ENCODE assay signal across 3 cellular contexts in genomic region chrX:44829836-44830235, GRCh38.
A peak's percentile ranks its signal among the peaks of the same experiment; 100 is the strongest.
TF ChIP-seq lines count a peak whose summit lies in the region.

No MANE protein-coding gene starts in this region.

TF ChIP-seq in K562, 482 proteins besides CTCF, POLR2A, EP300 and RAD21:
- TF ChIP-seq NR2F6 (CRISPR knock-in tag; IDR thresholded peaks at IDR 0.05) (no peak), MEIS2 (IDR thresholded peaks at IDR 0.05; ENCODE audit: partially characterized antibody) (peak; percentile 66), CHD4 (IDR thresholded peaks at IDR 0.05; ENCODE audit: insufficient read depth, insufficient replicate concordance, low read depth, low read length, poor library complexity, severe bottlenecking) (no peak), PBX2 (CRISPR knock-in tag; IDR thresholded peaks at IDR 0.05; ENCODE audit: low read depth) (no peak), PBX2 (tag; conservative IDR thresholded peaks at IDR 0.05; ENCODE audit: low read depth) (peak; percentile 62)

TF ChIP-seq in HepG2, 621 proteins besides CTCF, POLR2A, EP300 and RAD21 (continues in another document):
- TF ChIP-seq, protein P1, sequence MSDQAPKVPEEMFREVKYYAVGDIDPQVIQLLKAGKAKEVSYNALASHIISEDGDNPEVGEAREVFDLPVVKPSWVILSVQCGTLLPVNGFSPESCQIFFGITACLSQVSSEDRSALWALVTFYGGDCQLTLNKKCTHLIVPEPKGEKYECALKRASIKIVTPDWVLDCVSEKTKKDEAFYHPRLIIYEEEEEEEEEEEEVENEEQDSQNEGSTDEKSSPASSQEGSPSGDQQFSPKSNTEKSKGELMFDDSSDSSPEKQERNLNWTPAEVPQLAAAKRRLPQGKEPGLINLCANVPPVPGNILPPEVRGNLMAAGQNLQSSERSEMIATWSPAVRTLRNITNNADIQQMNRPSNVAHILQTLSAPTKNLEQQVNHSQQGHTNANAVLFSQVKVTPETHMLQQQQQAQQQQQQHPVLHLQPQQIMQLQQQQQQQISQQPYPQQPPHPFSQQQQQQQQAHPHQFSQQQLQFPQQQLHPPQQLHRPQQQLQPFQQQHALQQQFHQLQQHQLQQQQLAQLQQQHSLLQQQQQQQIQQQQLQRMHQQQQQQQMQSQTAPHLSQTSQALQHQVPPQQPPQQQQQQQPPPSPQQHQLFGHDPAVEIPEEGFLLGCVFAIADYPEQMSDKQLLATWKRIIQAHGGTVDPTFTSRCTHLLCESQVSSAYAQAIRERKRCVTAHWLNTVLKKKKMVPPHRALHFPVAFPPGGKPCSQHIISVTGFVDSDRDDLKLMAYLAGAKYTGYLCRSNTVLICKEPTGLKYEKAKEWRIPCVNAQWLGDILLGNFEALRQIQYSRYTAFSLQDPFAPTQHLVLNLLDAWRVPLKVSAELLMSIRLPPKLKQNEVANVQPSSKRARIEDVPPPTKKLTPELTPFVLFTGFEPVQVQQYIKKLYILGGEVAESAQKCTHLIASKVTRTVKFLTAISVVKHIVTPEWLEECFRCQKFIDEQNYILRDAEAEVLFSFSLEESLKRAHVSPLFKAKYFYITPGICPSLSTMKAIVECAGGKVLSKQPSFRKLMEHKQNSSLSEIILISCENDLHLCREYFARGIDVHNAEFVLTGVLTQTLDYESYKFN (CRISPR knock-in tag; conservative IDR thresholded peaks at IDR 0.05): 0 out of 2 replicates have a peak, but pooled peaks have one; percentile 29
- TF ChIP-seq, protein P2, sequence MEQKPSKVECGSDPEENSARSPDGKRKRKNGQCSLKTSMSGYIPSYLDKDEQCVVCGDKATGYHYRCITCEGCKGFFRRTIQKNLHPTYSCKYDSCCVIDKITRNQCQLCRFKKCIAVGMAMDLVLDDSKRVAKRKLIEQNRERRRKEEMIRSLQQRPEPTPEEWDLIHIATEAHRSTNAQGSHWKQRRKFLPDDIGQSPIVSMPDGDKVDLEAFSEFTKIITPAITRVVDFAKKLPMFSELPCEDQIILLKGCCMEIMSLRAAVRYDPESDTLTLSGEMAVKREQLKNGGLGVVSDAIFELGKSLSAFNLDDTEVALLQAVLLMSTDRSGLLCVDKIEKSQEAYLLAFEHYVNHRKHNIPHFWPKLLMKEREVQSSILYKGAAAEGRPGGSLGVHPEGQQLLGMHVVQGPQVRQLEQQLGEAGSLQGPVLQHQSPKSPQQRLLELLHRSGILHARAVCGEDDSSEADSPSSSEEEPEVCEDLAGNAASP (CRISPR knock-in tag; IDR thresholded peaks at IDR 0.05; ENCODE audit: borderline replicate concordance): peak; percentile 82; the same call in 1 of the 2 replicates
- TF ChIP-seq ARID5B (CRISPR knock-in tag; IDR thresholded peaks at IDR 0.05): 0 out of 2 replicates have a peak, but pooled peaks have one; percentile 10
- 0 out of 2 replicates have a peak, but pooled peaks have one; percentile 44 for TF ChIP-seq HNF1A (IDR thresholded peaks at IDR 0.05; ENCODE audit: low read depth)
- TF ChIP-seq HNF1A (CRISPR knock-in tag; IDR thresholded peaks at IDR 0.05; ENCODE audit: borderline replicate concordance): peak; percentile 33; the same call in 1 of the 2 replicates
- TF ChIP-seq RXRB (CRISPR knock-in tag; IDR thresholded peaks at IDR 0.05; ENCODE audit: borderline replicate concordance): peak; percentile 75
- TF ChIP-seq SOX6 (IDR thresholded peaks at IDR 0.05): no peak
- TF ChIP-seq SOX6 (CRISPR knock-in tag; IDR thresholded peaks at IDR 0.05): 0 out of 2 replicates have a peak, but pooled peaks have one; percentile 17

TF ChIP-seq in GM12891, 5 proteins besides CTCF, POLR2A, EP300 and RAD21:
- no peak for TF ChIP-seq SPI1 (IDR thresholded peaks at IDR 0.05; ENCODE audit: low read depth, low read length)
- no peak for TF ChIP-seq PAX5 (IDR thresholded peaks at IDR 0.05; ENCODE audit: insufficient read depth, low read length, severe bottlenecking)
- no peak for TF ChIP-seq TAF1 (IDR thresholded peaks at IDR 0.05; ENCODE audit: low read depth, low read length)
- TF ChIP-seq POLR2AphosphoS5 (IDR thresholded peaks at IDR 0.05; ENCODE audit: low read depth, low read length): no peak
- TF ChIP-seq POU2F2 (IDR thresholded peaks at IDR 0.05; ENCODE audit: low read depth, low read length): no peak
TF ChIP-seq in GM12891: peak in this region for 0.
